ENCODE assay signal across 8 cellular contexts in the genomic region with DNA sequence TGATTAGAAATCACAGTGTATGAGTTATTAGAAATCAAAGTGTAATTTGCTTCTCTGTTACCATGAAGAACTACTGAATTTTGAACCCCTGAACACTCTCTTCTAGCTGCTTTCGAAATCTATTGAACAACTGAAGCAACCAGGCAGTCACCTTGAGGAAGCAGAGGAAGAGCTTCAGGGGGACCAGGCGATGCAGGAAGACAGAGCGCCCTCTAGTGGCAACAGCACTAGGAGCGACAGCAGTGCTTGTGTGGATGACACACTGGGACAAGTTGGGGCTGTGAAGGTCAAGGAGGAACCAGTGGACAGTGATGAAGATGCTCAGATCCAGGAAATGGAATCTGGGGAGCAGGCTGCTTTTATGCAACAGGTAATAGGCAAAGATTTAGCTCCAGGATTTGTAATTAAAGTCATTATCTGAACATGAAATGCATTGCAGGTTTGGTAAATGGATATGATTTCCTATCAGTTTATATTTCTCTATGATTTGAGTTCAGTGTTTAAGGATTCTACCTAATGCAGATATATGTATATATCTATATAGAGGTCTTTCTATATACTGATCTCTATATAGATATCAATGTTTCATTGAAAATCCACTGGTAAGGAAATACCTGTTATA.
A peak's percentile ranks its signal among the peaks of the same experiment; 100 is the strongest.
DNase-seq lines count a peak whose midpoint lies in the region; ATAC-seq, FAIRE-seq and TF ChIP-seq lines count a peak whose summit lies in the region.

No MANE protein-coding gene starts in this region.

- no peak overlapping the region for H3K27ac ChIP-seq in endothelial cell of umbilical vein (ENCODE audit: insufficient read depth, low read depth, low read length)

- H3K36me3 ChIP-seq in endothelial cell of umbilical vein (ENCODE audit: control insufficient read depth in 2 of 2, extremely low read depth in 1 of 2, insufficient read depth in 2 of 2, low read length in 2 of 2) (no peaks in the 10 kb centered on the region), mucosa of descending colon (ENCODE audit: low read depth) (no peaks in the 10 kb centered on the region)

- no peaks in the 10 kb centered on the region for H3K9me1 ChIP-seq in endothelial cell of umbilical vein (replicated peaks; ENCODE audit: control insufficient read depth, extremely low read depth, insufficient read depth, low read length)

- H3K9me3 ChIP-seq in endothelial cell of umbilical vein (replicated peaks; ENCODE audit: control insufficient read depth, insufficient read depth, low read length), result no peaks in the 10 kb centered on the region
- no peaks in the 10 kb centered on the region for H3K9me3 ChIP-seq in mucosa of descending colon

- no peaks in the 10 kb centered on the region for H3K79me2 ChIP-seq in endothelial cell of umbilical vein (ENCODE audit: control insufficient read depth, insufficient read depth, low read length)

- H4K20me1 ChIP-seq in endothelial cell of umbilical vein (replicated peaks; ENCODE audit: control insufficient read depth, extremely low read depth, insufficient read depth, low read length), result no peaks in the 10 kb centered on the region

- H3K4me1 ChIP-seq in endothelial cell of umbilical vein (ENCODE audit: control insufficient read depth, extremely low read depth, insufficient read depth, low read length) (peaks cover 28% of the 10 kb centered on the region), mucosa of descending colon (ENCODE audit: low read depth) (no peaks in the 10 kb centered on the region)

- peak overlapping the region; percentile 43 for H3K4me2 ChIP-seq in endothelial cell of umbilical vein (ENCODE audit: insufficient read depth, low read length)

- intact Hi-C loops in endothelial cell of umbilical vein (cut with micrococcal nuclease), result loop anchor here (1.0 to 5.0 kb wide), 9 partner anchors 54 to 451 kb away; partner anchors contain the start of gene TWIST1
- intact Hi-C loops in mucosa of descending colon (cut with DNase I, micrococcal nuclease), result loop anchor here in 1 of 2 donors (5.0 kb wide), 1 partner anchor 314 kb away; no protein-coding TSS in a partner anchor

- peaks cover 11 to 23% of the 10 kb centered on the region in 2 experiments for H3K27me3 ChIP-seq in endothelial cell of umbilical vein (ENCODE audit: control insufficient read depth in 2 of 2, insufficient read depth in 2 of 2, low read length in 2 of 2)

- ATAC-seq in HG03565 (IDR thresholded peaks at IDR 0.05; ENCODE audit: unreplicated experiment) (peak; percentile 95), mucosa of descending colon (peak; percentile 92)

- TF ChIP-seq CTCF in D721Med (IDR thresholded peaks at IDR 0.05; ENCODE audit: insufficient read depth, missing control alignments) (peak; percentile 97), GM20000 (IDR thresholded peaks at IDR 0.05; ENCODE audit: extremely low read depth, missing control alignments) (peak; percentile 90), endothelial cell of umbilical vein (IDR thresholded peaks at IDR 0.05; ENCODE audit: extremely low read depth in 1 of 2, insufficient read depth in 1 of 2, low read depth in 1 of 2, low read length in 2 of 2) (peak; percentile 92 to 93), mucosa of descending colon (IDR thresholded peaks at IDR 0.05) (peak; percentile 79)

- no peak for FAIRE-seq in D721Med (lab: Jason Lieb, UNC)
- peak; percentile 42 for FAIRE-seq in endothelial cell of umbilical vein (lab: Jason Lieb, UNC)

- H3K9ac ChIP-seq in endothelial cell of umbilical vein (replicated peaks; ENCODE audit: extremely low read depth, insufficient read depth, low read length), result no peak overlapping the region

- H2AFZ ChIP-seq in endothelial cell of umbilical vein (ENCODE audit: low read depth, low read length), result no peak overlapping the region

- no peak overlapping the region for H3K4me3 ChIP-seq in endothelial cell of umbilical vein (replicated peaks in 1 of 3; ENCODE audit: insufficient read depth in 1 of 3, low read depth in 1 of 3, low read length in 3 of 3)
- H3K4me3 ChIP-seq in mucosa of descending colon, result no peak overlapping the region

- DNase-seq in D721Med (ENCODE audit: insufficient read length, low spot score) (no peak), GM20000 (ENCODE audit: low spot score) (peak; percentile 61), NOMO-1 treated with DMSO at 0.1 percent for 48 hours (lab: John Stamatoyannopoulos, UW; ENCODE audit: unreplicated experiment) (peak; percentile 82), endothelial cell of umbilical vein (ENCODE audit: low read depth, low spot score) (peak; percentile 62), mucosa of descending colon (peak; percentile 58 to 90 (median 74))
- peak; percentile 20 to 41 for DNase-seq in activated CD8-positive, alpha-beta memory T cell treated with anti-CD3 and anti-CD28 coated beads for 1 hour (ENCODE audit: extremely low read depth in 1 of 2, low read depth in 1 of 2)
- DNase-seq in stimulated activated CD8-positive, alpha-beta memory T cell treated with anti-CD3 and anti-CD28 coated beads, Interleukin-7, amount 100 ng/mL, for 1 hour (ENCODE audit: low read depth in 2 of 2), result peak; percentile 25 to 27

- dilution Hi-C loops in endothelial cell of umbilical vein (cut with MboI; ENCODE audit: extremely low pct_ligation_motif_present, low sequenced_read_pairs), result no loop called here

- POLR2A ChIA-PET in endothelial cell of umbilical vein (lab: Charles Lee), result no interaction called here

- CTCF ChIA-PET in endothelial cell of umbilical vein (lab: Charles Lee), result interaction anchor here (0.5 to 4.1 kb wide), 44 partner anchors 9 to 1930 kb away, joined by 3 to 83 read pairs (median 4); no protein-coding TSS in a partner anchor

- BruUV-seq in endothelial cell of umbilical vein (replicated peaks; lab: Mats Ljungman, UMichigan), result no TSS peak

- TF ChIP-seq POLR2A in endothelial cell of umbilical vein (IDR thresholded peaks at IDR 0.05; ENCODE audit: low read depth, low read length), result no peak

TF ChIP-seq in endothelial cell of umbilical vein, 7 proteins besides CTCF, POLR2A, EP300 and RAD21:
- TF ChIP-seq JUN (IDR thresholded peaks at IDR 0.05; ENCODE audit: borderline replicate concordance, insufficient read depth, insufficient read length, low read depth) (no peak), GATA2 (IDR thresholded peaks at IDR 0.05; ENCODE audit: insufficient read depth, insufficient read length, low read depth, low read length) (no peak), EZH2 (IDR thresholded peaks at IDR 0.05; ENCODE audit: borderline replicate concordance, low read depth, low read length, severe bottlenecking) (no peak), POLR2AphosphoS5 (IDR thresholded peaks at IDR 0.05; ENCODE audit: insufficient read depth, low read depth, low read length) (no peak)
